8 cellular contexts compared by ENCODE assay signal in the genomic region with DNA sequence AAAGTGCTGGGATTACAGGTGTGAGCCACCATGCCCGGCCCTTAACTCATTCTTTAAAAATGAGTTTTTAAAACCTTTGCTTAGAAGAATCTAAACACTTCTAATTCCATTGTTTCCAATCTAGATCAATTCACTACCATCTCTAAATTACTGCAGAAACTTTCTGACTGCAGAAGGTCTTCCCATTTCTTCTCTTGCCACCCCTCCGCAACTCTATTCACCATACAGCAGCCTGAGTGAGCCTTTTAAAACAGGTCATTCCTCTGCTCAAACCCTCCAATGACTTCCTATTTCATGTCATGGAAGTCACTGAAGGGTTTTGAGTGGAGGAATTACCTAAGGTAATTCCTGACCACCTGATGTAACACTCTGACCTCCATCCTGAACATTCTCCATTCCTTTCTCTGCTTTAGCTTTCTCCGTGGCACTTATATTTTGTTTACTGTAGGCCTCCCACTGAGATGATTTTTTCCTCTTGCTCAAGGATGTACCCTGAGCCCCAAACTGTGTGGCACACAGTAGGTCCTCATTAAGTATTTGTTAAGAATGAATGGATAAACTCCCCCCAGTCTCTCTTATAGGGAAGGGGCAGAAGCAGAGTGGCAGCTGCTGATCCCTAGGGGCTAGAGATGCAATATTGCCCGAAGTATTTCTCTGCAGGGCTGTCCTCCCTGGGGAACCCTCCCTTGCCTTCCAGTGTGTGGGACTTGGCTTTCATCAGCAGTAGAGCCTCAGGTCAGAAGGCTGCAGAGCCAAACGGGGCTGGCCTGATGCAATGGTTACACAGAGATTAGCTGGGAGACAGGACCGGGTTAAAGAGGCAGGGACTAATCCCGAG. TPM values are rescaled to one million over a fixed set of nuclear protein-coding genes. Genes with fewer than 3 reads are reported as not detected.
DNase-seq lines count a peak whose midpoint lies in the region; ATAC-seq and TF ChIP-seq lines count a peak whose summit lies in the region.

No MANE protein-coding gene starts in this region.

- POLR2A ChIA-PET in IMR-90 (lab: Charles Lee; ENCODE audit: unreplicated experiment) = interaction anchor here (1.1 kb wide), 1 partner anchor 15 kb away, joined by 6 read pairs; no protein-coding TSS in a partner anchor

- peak overlapping the region; percentile 95; the same call in 1 of the 2 replicates for H3K18ac ChIP-seq in IMR-90 (ENCODE audit: low read depth, low read length)

- peak overlapping the region; percentile 100 for H2AK9ac ChIP-seq in IMR-90 (replicated peaks; ENCODE audit: low read depth, low read length, poor library complexity)

- peak overlapping the region; percentile 100 for H3K23ac ChIP-seq in IMR-90 (ENCODE audit: low read depth, low read length)

- DNase-seq in IMR-90 (peak; percentile 24), hepatic stellate cell (ENCODE audit: low spot score) (peak; percentile 51), omental fat pad (ENCODE audit: low spot score) (no peak)
- DNase-seq in activated naive CD8-positive, alpha-beta T cell treated with anti-CD3 and anti-CD28 coated beads for 36 hours = peak; percentile 17

- peak overlapping the region; percentile 99 for H3K27ac Mint-ChIP-seq in activated naive CD8-positive, alpha-beta T cell treated with anti-CD3 and anti-CD28 coated beads for 36 hours

- BruUV-seq in IMR-90 (replicated peaks; lab: Mats Ljungman, UMichigan) = no TSS peak

- H3K4me1 Mint-ChIP-seq in activated naive CD8-positive, alpha-beta T cell treated with anti-CD3 and anti-CD28 coated beads for 36 hours = peaks cover 61% of the 10 kb centered on the region

- peaks cover 44% of the 10 kb centered on the region for H3K36me3 ChIP-seq in IMR-90 (ENCODE audit: control insufficient read depth, insufficient read depth, low read length)

- no peak overlapping the region for H2BK20ac ChIP-seq in IMR-90 (ENCODE audit: low read depth, low read length)

- H3K9ac ChIP-seq in IMR-90 (ENCODE audit: low read depth, low read length) = peak overlapping the region; percentile 100

- TF ChIP-seq POLR2A in IMR-90 (IDR thresholded peaks at IDR 0.05; ENCODE audit: low read depth, low read length) = no peak

- peak overlapping the region; percentile 98 for H3K4me3 Mint-ChIP-seq in activated naive CD8-positive, alpha-beta T cell treated with anti-CD3 and anti-CD28 coated beads for 36 hours

- H3K4me3 ChIP-seq in IMR-90 (ENCODE audit: insufficient read depth, low read depth, low read length) (peak overlapping the region; percentile 95), skin epidermis (peak overlapping the region; percentile 59 to 90 (median 67))

- H2BK15ac ChIP-seq in IMR-90 (ENCODE audit: low read depth, low read length) = no peak overlapping the region

- peak overlapping the region; percentile 96 for H2BK5ac ChIP-seq in IMR-90 (ENCODE audit: low read depth, low read length, poor library complexity, severe bottlenecking)

- H3K27me3 ChIP-seq in IMR-90 (ENCODE audit: control insufficient read depth, insufficient read depth, low read length) = no peaks in the 10 kb centered on the region

- no CpG with 5 or more reads among the region's 7 CpGs for WGBS in IMR-90 (ENCODE audit: extremely low coverage in 2 of 2, insufficient read length in 1 of 2), 2 experiments

- H3K4me1 ChIP-seq in IMR-90 (ENCODE audit: control insufficient read depth, insufficient read depth, low read length) = peaks cover 17% of the 10 kb centered on the region

- H3K9me3 ChIP-seq in IMR-90 (ENCODE audit: control insufficient read depth, insufficient read depth, low read length) = no peaks in the 10 kb centered on the region

- peak overlapping the region; percentile 20 for H4K5ac ChIP-seq in IMR-90 (ENCODE audit: low read depth, low read length)

- peaks cover 4% of the 10 kb centered on the region for H3K27me3 Mint-ChIP-seq in activated naive CD8-positive, alpha-beta T cell treated with anti-CD3 and anti-CD28 coated beads for 36 hours

- dilution Hi-C loops in IMR-90 (cut with HindIII; ENCODE audit: low sequenced_read_pairs, unreplicated experiment) = no loop called here

- in situ Hi-C loops in IMR-90 (cut with MboI; ENCODE audit: low sequenced_read_pairs) = no loop called here

- H2AK5ac ChIP-seq in IMR-90 (ENCODE audit: low read depth, low read length) = peak overlapping the region; percentile 100

- intact Hi-C loops in IMR-90 (cut with micrococcal nuclease) = no loop called here

- H3K79me1 ChIP-seq in IMR-90 (ENCODE audit: low read depth in 1 of 2, low read length in 2 of 2) = peaks cover 17 to 76% of the 10 kb centered on the region in 2 experiments

- H3K27ac ChIP-seq in C4-2B (peak overlapping the region; percentile 88), IMR-90 (ENCODE audit: insufficient read depth, low read length) (peak overlapping the region; percentile 99), skin epidermis (peak overlapping the region in 19 of 21 experiments; percentile 88 to 99 (median 95))

- peak overlapping the region; percentile 100 for H3K14ac ChIP-seq in IMR-90 (replicated peaks; ENCODE audit: low read depth, low read length)

- peak overlapping the region; percentile 47 to 92; a peak in 2 of 4 replicates for H4K8ac ChIP-seq in IMR-90 (ENCODE audit: low read depth in 2 of 2, low read length in 2 of 2)

- H3K4ac ChIP-seq in IMR-90 (ENCODE audit: low read depth, low read length) = peak overlapping the region; percentile 100

- peaks cover 12% of the 10 kb centered on the region for H3K9me1 ChIP-seq in IMR-90 (ENCODE audit: insufficient read depth, low read length)

- CTCF ChIA-PET in IMR-90 (lab: Yijun Ruan, JAX) = no interaction called here

- peak overlapping the region; percentile 93 for H4K91ac ChIP-seq in IMR-90 (ENCODE audit: insufficient read depth, low read depth, low read length)

- no peaks in the 10 kb centered on the region for H3K9me3 Mint-ChIP-seq in activated naive CD8-positive, alpha-beta T cell treated with anti-CD3 and anti-CD28 coated beads for 36 hours

- H3K36me3 Mint-ChIP-seq in activated naive CD8-positive, alpha-beta T cell treated with anti-CD3 and anti-CD28 coated beads for 36 hours = peaks cover 45% of the 10 kb centered on the region

- TF ChIP-seq RAD21 in IMR-90 (IDR thresholded peaks at IDR 0.05; ENCODE audit: low read length) = no peak

- H3K56ac ChIP-seq in IMR-90 (ENCODE audit: extremely low read depth, insufficient read depth, low read length) = peak overlapping the region; percentile 98

- H2BK120ac ChIP-seq in IMR-90 (ENCODE audit: low read depth, low read length) = peak overlapping the region; percentile 83; the same call in 1 of the 2 replicates

- H2AFZ ChIP-seq in IMR-90 (replicated peaks; ENCODE audit: low read length, poor library complexity) = no peak overlapping the region

- no peak for TF ChIP-seq CTCF in C4-2B (conservative IDR thresholded peaks at IDR 0.05)
- no peak for TF ChIP-seq CTCF in IMR-90 (conservative IDR thresholded peaks at IDR 0.05; ENCODE audit: low read depth, low read length)
- no peak for TF ChIP-seq CTCF in omental fat pad (IDR thresholded peaks at IDR 0.05)

- peak overlapping the region; percentile 87 for H3K4me2 ChIP-seq in IMR-90 (ENCODE audit: low read depth, low read length)

- no peak for ATAC-seq in IMR-90 (ENCODE audit: low read depth)
- no peak for ATAC-seq in GM21737 (IDR thresholded peaks at IDR 0.05; ENCODE audit: unreplicated experiment)
- ATAC-seq in GM19467 (IDR thresholded peaks at IDR 0.05; ENCODE audit: unreplicated experiment) = no peak
- ATAC-seq in omental fat pad (ENCODE audit: low FRiP score) = no peak

- H4K20me1 ChIP-seq in IMR-90 (ENCODE audit: insufficient read depth, low read length) = peaks cover 74% of the 10 kb centered on the region

TF ChIP-seq in IMR-90, 13 proteins besides CTCF, POLR2A, EP300 and RAD21 (continues in another document):
- TF ChIP-seq MAZ (IDR thresholded peaks at IDR 0.05; ENCODE audit: borderline replicate concordance, low read depth, low read length) = no peak
- no peak for TF ChIP-seq MXI1 (IDR thresholded peaks at IDR 0.05; ENCODE audit: borderline replicate concordance, low read depth, low read length)
- TF ChIP-seq CEBPB (IDR thresholded peaks at IDR 0.05; ENCODE audit: low read depth, low read length) = 0 out of 2 replicates have a peak, but pooled peaks have one; percentile 24
- TF ChIP-seq RFX5 (IDR thresholded peaks at IDR 0.05; ENCODE audit: low read depth, low read length) = no peak

RNA-seq across cellular contexts. Expression of a gene that starts 1.2 kb away (rescaled TPM):
- total RNA-seq in IMR-90 (2012; rRNA removed) = 12.2 and 19.4 TPM in 2 replicates
- polyA plus RNA-seq in IMR-90 (2012; rRNA removed) = 29.8 and 54.4 TPM in 2 replicates
- polyA plus RNA-seq in IMR-90 (2012; cell fraction: cytosol; rRNA removed) = 10.8 and 21.4 TPM in 2 replicates
- 49.3 and 215 TPM in 2 replicates for polyA plus RNA-seq in IMR-90 (2012; cell fraction: nucleus; rRNA removed; ENCODE audit: low replicate concordance)
- total RNA-seq in activated naive CD8-positive, alpha-beta T cell treated with anti-CD3 and anti-CD28 coated beads for 36 hours = 10 to 100 TPM; 30.7 to 33.4 TPM
- 10 to 100 TPM; 31.5 to 66.6 (median 35.5) TPM for total RNA-seq in omental fat pad

RNA-seq across cellular contexts. Expression of a gene that starts 3.5 kb away (rescaled TPM):
- total RNA-seq in IMR-90 (2012; rRNA removed) = 0.90 and 1.4 TPM in 2 replicates
- polyA plus RNA-seq in IMR-90 (2012; rRNA removed) = 7.9 and 9.3 TPM in 2 replicates
- 6.6 and 8.1 TPM in 2 replicates for polyA plus RNA-seq in IMR-90 (2012; cell fraction: cytosol; rRNA removed)
- 39.1 and 71.4 TPM in 2 replicates for polyA plus RNA-seq in IMR-90 (2012; cell fraction: nucleus; rRNA removed; ENCODE audit: low replicate concordance)
- 10 to 100 TPM; 38.5 to 44.8 TPM for total RNA-seq in activated naive CD8-positive, alpha-beta T cell treated with anti-CD3 and anti-CD28 coated beads for 36 hours
- 10 to 100 TPM; 11.8 to 40.2 (median 15.2) TPM for total RNA-seq in omental fat pad

RNA-seq across cellular contexts. Expression of a gene that starts 27.9 kb away (rescaled TPM):
- total RNA-seq in IMR-90 (2012; rRNA removed) (114 and 125 TPM in 2 replicates), omental fat pad (100 to 1,000 TPM in 3 of 4 donors, 10 to 100 TPM in 1; 96.0 to 134 (median 123) TPM)
- polyA plus RNA-seq in IMR-90 (2012; rRNA removed) = 107 and 130 TPM in 2 replicates
- 95.2 and 179 TPM in 2 replicates for polyA plus RNA-seq in IMR-90 (2012; cell fraction: cytosol; rRNA removed)
- 106 and 179 TPM in 2 replicates for polyA plus RNA-seq in IMR-90 (2012; cell fraction: nucleus; rRNA removed; ENCODE audit: low replicate concordance)
- 10 to 100 TPM; 73.6 to 81.3 TPM for total RNA-seq in activated naive CD8-positive, alpha-beta T cell treated with anti-CD3 and anti-CD28 coated beads for 36 hours

RNA-seq across cellular contexts. Expression of a gene that starts 30.7 kb away (rescaled TPM):
- total RNA-seq in IMR-90 (2012; rRNA removed) (under 0.01 and 0.18 TPM in 2 replicates), omental fat pad (under 1 TPM in 2 of 4 donors, not detected in 2; 0.09 to 0.13 TPM)
- polyA plus RNA-seq in IMR-90 (2012; rRNA removed) = 0.09 and 0.15 TPM in 2 replicates
- 0.03 and 0.10 TPM in 2 replicates for polyA plus RNA-seq in IMR-90 (2012; cell fraction: cytosol; rRNA removed)
- polyA plus RNA-seq in IMR-90 (2012; cell fraction: nucleus; rRNA removed; ENCODE audit: low replicate concordance) = 0.48 and 1.3 TPM in 2 replicates
- 1 to 10 TPM; 1.5 to 1.7 TPM for total RNA-seq in activated naive CD8-positive, alpha-beta T cell treated with anti-CD3 and anti-CD28 coated beads for 36 hours

RNA-seq across cellular contexts. Expression of a gene that starts 31.3 kb away (rescaled TPM):
- 127 and 156 TPM in 2 replicates for total RNA-seq in IMR-90 (2012; rRNA removed)
- 164 and 167 TPM in 2 replicates for polyA plus RNA-seq in IMR-90 (2012; rRNA removed)
- polyA plus RNA-seq in IMR-90 (2012; cell fraction: cytosol; rRNA removed) = 104 and 139 TPM in 2 replicates
- polyA plus RNA-seq in IMR-90 (2012; cell fraction: nucleus; rRNA removed; ENCODE audit: low replicate concordance) = 508 and 675 TPM in 2 replicates
- 100 to 1,000 TPM; 423 to 460 TPM for total RNA-seq in activated naive CD8-positive, alpha-beta T cell treated with anti-CD3 and anti-CD28 coated beads for 36 hours
- total RNA-seq in omental fat pad = 100 to 1,000 TPM in 1 of 4 donors, 10 to 100 TPM in 3; 53.5 to 108 (median 58.4) TPM
